Comparison of ENCODE assay signal across 2 cellular contexts in the genomic region with DNA sequence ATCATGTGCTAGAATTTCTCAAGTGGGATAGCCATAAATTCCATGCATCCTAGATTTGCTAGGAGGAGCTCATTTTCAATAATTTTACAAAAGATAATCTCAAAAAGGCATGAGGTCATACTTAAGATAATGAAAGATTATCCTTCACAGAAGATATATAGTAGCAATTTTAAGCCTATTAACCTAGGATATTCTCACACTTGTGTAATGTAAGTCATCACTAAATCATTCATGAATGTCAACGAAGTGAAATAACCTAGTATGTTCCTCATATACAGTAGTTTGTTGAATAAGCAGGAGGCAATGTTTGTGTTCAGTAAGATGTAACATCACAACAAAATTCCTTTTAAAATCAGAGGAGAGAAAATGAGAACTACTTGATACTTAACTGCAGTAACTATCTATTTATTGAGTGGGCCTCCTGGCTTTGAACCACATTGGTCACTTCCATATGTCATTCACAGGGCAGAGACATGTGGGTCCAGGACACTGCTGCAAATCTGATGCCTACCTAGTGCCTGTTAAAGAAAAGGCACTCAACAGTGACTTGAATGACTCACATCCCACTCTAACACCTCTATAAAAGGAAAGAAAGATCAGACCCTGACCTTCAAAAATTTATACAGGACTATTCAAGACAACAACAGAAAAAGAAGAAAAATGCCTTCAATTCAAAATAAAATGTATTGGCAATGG.
TF ChIP-seq lines count a peak whose summit lies in the region.

No MANE protein-coding gene starts in this region.

TF ChIP-seq in IMR-90, 13 proteins besides CTCF, POLR2A, EP300 and RAD21:
- TF ChIP-seq NFE2L2 (IDR thresholded peaks at IDR 0.05; ENCODE audit: low read depth, low read length) (no peak), MAZ (IDR thresholded peaks at IDR 0.05; ENCODE audit: borderline replicate concordance, low read depth, low read length) (no peak), CEBPB (IDR thresholded peaks at IDR 0.05; ENCODE audit: low read depth, low read length) (no peak), RFX5 (IDR thresholded peaks at IDR 0.05; ENCODE audit: low read depth, low read length) (no peak), MXI1 (IDR thresholded peaks at IDR 0.05; ENCODE audit: borderline replicate concordance, low read depth, low read length) (no peak), FOS (IDR thresholded peaks at IDR 0.05; ENCODE audit: low read depth, low read length) (no peak), MAFK (IDR thresholded peaks at IDR 0.05; ENCODE audit: low read depth, low read length) (no peak), RCOR1 (IDR thresholded peaks at IDR 0.05; ENCODE audit: insufficient replicate concordance, low read length) (no peak), SMC3 (IDR thresholded peaks at IDR 0.05; ENCODE audit: low read depth, low read length) (no peak)
- TF ChIP-seq, protein P1, sequence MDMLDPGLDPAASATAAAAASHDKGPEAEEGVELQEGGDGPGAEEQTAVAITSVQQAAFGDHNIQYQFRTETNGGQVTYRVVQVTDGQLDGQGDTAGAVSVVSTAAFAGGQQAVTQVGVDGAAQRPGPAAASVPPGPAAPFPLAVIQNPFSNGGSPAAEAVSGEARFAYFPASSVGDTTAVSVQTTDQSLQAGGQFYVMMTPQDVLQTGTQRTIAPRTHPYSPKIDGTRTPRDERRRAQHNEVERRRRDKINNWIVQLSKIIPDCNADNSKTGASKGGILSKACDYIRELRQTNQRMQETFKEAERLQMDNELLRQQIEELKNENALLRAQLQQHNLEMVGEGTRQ (IDR thresholded peaks at IDR 0.05; ENCODE audit: low read depth, low read length): no peak
- TF ChIP-seq, protein P2, sequence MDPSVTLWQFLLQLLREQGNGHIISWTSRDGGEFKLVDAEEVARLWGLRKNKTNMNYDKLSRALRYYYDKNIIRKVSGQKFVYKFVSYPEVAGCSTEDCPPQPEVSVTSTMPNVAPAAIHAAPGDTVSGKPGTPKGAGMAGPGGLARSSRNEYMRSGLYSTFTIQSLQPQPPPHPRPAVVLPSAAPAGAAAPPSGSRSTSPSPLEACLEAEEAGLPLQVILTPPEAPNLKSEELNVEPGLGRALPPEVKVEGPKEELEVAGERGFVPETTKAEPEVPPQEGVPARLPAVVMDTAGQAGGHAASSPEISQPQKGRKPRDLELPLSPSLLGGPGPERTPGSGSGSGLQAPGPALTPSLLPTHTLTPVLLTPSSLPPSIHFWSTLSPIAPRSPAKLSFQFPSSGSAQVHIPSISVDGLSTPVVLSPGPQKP (IDR thresholded peaks at IDR 0.05; ENCODE audit: borderline replicate concordance, low read depth, low read length): no peak

TF ChIP-seq in liver, 16 proteins besides CTCF, POLR2A, EP300 and RAD21:
- TF ChIP-seq, protein P3, sequence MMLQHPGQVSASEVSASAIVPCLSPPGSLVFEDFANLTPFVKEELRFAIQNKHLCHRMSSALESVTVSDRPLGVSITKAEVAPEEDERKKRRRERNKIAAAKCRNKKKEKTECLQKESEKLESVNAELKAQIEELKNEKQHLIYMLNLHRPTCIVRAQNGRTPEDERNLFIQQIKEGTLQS (IDR thresholded peaks at IDR 0.05): no peak
- TF ChIP-seq JUND (IDR thresholded peaks at IDR 0.05) (no peak), FOXA2 (IDR thresholded peaks at IDR 0.05) (no peak), SP1 (IDR thresholded peaks at IDR 0.05) (no peak)
- TF ChIP-seq, protein P4, sequence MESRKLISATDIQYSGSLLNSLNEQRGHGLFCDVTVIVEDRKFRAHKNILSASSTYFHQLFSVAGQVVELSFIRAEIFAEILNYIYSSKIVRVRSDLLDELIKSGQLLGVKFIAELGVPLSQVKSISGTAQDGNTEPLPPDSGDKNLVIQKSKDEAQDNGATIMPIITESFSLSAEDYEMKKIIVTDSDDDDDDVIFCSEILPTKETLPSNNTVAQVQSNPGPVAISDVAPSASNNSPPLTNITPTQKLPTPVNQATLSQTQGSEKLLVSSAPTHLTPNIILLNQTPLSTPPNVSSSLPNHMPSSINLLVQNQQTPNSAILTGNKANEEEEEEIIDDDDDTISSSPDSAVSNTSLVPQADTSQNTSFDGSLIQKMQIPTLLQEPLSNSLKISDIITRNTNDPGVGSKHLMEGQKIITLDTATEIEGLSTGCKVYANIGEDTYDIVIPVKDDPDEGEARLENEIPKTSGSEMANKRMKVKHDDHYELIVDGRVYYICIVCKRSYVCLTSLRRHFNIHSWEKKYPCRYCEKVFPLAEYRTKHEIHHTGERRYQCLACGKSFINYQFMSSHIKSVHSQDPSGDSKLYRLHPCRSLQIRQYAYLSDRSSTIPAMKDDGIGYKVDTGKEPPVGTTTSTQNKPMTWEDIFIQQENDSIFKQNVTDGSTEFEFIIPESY (IDR thresholded peaks at IDR 0.05): no peak
